20 cellular contexts compared by ENCODE assay signal in genomic region chr9:134561427-134562145, GRCh38.
"Had no signal": no experiment of that assay in that cellular context is flagged by ENCODE, and none has a peak within 500 bp of the region (broad histone marks: within the 10 kb centered on the region; RNA-seq: fewer than 3 reads in every experiment).

No MANE protein-coding gene starts in this region.

- DNase-seq: activated CD4-positive, alpha-beta T cell treated with anti-CD3 and anti-CD28 coated beads, Interleukin-2, amount 10 ng/mL, durations not matched to agents 24 days and 14 days; activated CD8-positive, alpha-beta T cell treated with anti-CD3 and anti-CD28 coated beads, Interleukin-2, amount 10 ng/mL, durations not matched to agents 7 days and 5 days; activated naive CD4-positive, alpha-beta T cell; brain microvascular endothelial cell; caudate nucleus; effector memory CD8-positive, alpha-beta T cell; esophagus squamous epithelium; mammary epithelial cell; nephron progenitor cell; nucleus accumbens; stimulated activated CD4-positive, alpha-beta T cell treated with anti-CD3 and anti-CD28 coated beads, Interleukin-4, amount 100 ng/mL, for 24 hours; stimulated activated naive CD8-positive, alpha-beta T cell treated with anti-CD3 and anti-CD28 coated beads, Interleukin-15, Interleukin-2, amounts not matched to agents 100 U/mL and 50 U/mL, for 24 hours; substantia nigra had no signal

- H3K27me3 ChIP-seq: ascending aorta, brain microvascular endothelial cell, esophagus squamous epithelium, tibial artery had no signal

- ATAC-seq: activated CD4-positive, CD25-positive, alpha-beta regulatory T cell treated with anti-CD3 and anti-CD28 coated beads, Interleukin-2, amount 50 U/mL, for 24 hours; activated CD8-positive, alpha-beta T cell treated with anti-CD3 and anti-CD28 coated beads, Interleukin-2, amount 10 ng/mL, durations not matched to agents 7 days and 5 days; effector memory CD8-positive, alpha-beta T cell; heart left ventricle; SK-N-SH treated with all-trans-retinoic acid at 6 μM for 48 hours; stimulated activated naive CD8-positive, alpha-beta T cell treated with anti-CD3 and anti-CD28 coated beads, Interleukin-15, Interleukin-2, amounts not matched to agents 100 U/mL and 50 U/mL, for 24 hours had no signal

- H3K9me3 ChIP-seq: adrenal gland, ascending aorta had no signal

- H3K36me3 ChIP-seq: adrenal gland, ascending aorta, brain microvascular endothelial cell, esophagus squamous epithelium, heart left ventricle, tibial artery had no signal

- H3K4me3 ChIP-seq: adrenal gland, ascending aorta, esophagus squamous epithelium, heart left ventricle, tibial artery had no signal

- H3K4me1 ChIP-seq: adrenal gland, ascending aorta, esophagus squamous epithelium, heart left ventricle, tibial artery had no signal

- H3K27ac ChIP-seq: adrenal gland, ascending aorta, brain microvascular endothelial cell, esophagus squamous epithelium, heart left ventricle, tibial artery, VCaP had no signal
